14 cellular contexts compared by ENCODE assay signal in the genomic region with DNA sequence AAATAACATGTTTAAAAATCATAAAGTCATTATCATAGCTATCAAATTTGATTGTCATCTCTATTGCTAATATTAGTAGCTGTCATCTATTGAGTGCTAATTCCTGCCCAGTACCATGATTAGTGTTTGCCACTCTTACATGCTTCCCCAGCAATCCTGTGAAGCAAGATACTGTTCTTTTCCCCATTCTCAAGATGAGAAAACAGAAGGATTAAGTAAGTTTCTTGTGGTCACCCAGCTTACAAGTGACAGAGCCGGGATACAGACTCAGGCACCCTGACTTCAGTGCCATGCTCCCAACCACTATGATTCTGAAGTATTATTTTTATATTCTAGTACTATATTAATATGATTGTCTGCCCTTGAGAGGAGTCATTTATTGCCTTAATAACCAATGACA. TPM values are rescaled to one million over a fixed set of nuclear protein-coding genes. Genes with fewer than 3 reads are reported as not detected.
DNase-seq lines count a peak whose midpoint lies in the region; ATAC-seq lines count a peak whose summit lies in the region.
"Had no signal": no experiment of that assay in that cellular context is flagged by ENCODE, and none has a peak within 500 bp of the region (broad histone marks: within the 10 kb centered on the region; RNA-seq: fewer than 3 reads in every experiment).

No MANE protein-coding gene starts in this region.

- CTCF ChIA-PET in activated CD4-positive, alpha-beta T cell treated with anti-CD3 and anti-CD28 coated beads for 36 hours (lab: Charles Lee) = interaction anchor here (0.6 to 2.5 kb wide), 8 partner anchors 10 to 93 kb away, joined by 3 to 17 read pairs (median 4); no protein-coding TSS in a partner anchor
- CTCF ChIA-PET in activated CD4-positive, alpha-beta memory T cell treated with anti-CD3 and anti-CD28 coated beads, Interleukin-2, amount 10 ng/mL, durations not matched to agents 7 days and 5 days (lab: Charles Lee) = interaction anchor here (0.6 to 5.1 kb wide), 5 partner anchors 10 to 648 kb away, joined by 3 to 32 read pairs (median 4); no protein-coding TSS in a partner anchor

- intact Hi-C loops in activated CD4-positive, alpha-beta T cell treated with anti-CD3 and anti-CD28 coated beads for 36 hours (cut with DNase I, micrococcal nuclease) = no loop called here

- H3K36me3 Mint-ChIP-seq in activated CD4-positive, alpha-beta T cell treated with anti-CD3 and anti-CD28 coated beads for 36 hours (ENCODE audit: low read depth) = peaks cover 57% of the 10 kb centered on the region
- peaks cover 4% of the 10 kb centered on the region for H3K36me3 Mint-ChIP-seq in IgD-negative memory B cell
- H3K36me3 Mint-ChIP-seq in activated CD4-positive, alpha-beta memory T cell treated with anti-CD3 and anti-CD28 coated beads, Interleukin-2, amount 10 ng/mL, durations not matched to agents 7 days and 5 days (ENCODE audit: low read depth) = peaks cover 53% of the 10 kb centered on the region
- H3K36me3 Mint-ChIP-seq in natural killer cell treated with Interleukin-12 subunit alpha and Interleukin-12 subunit beta and Interleukin-15 and Interleukin-18, amount 100 ng/mL, for 72 hours = peaks cover 5% of the 10 kb centered on the region

- ATAC-seq in activated CD4-positive, alpha-beta T cell treated with anti-CD3 and anti-CD28 coated beads for 36 hours = no peak
- no peak for ATAC-seq in natural killer cell treated with Interleukin-12 subunit alpha and Interleukin-12 subunit beta and Interleukin-15 and Interleukin-18, amount 100 ng/mL, for 72 hours
- ATAC-seq in HG02981 (IDR thresholded peaks at IDR 0.05; ENCODE audit: unreplicated experiment) = no peak
- ATAC-seq: A549 had no signal

- H3K4me1 Mint-ChIP-seq in activated CD4-positive, alpha-beta T cell treated with anti-CD3 and anti-CD28 coated beads for 36 hours = peaks cover 93% of the 10 kb centered on the region
- H3K4me1 Mint-ChIP-seq in IgD-negative memory B cell = peaks cover 28 to 37% (median 30%) of the 10 kb centered on the region in 3 donors
- peaks cover 89% of the 10 kb centered on the region for H3K4me1 Mint-ChIP-seq in activated CD4-positive, alpha-beta memory T cell treated with anti-CD3 and anti-CD28 coated beads, Interleukin-2, amount 10 ng/mL, durations not matched to agents 7 days and 5 days
- H3K4me1 Mint-ChIP-seq in natural killer cell treated with Interleukin-12 subunit alpha and Interleukin-12 subunit beta and Interleukin-15 and Interleukin-18, amount 100 ng/mL, for 72 hours (ENCODE audit: low read depth in 2 of 2) = peaks cover 53 to 76% of the 10 kb centered on the region in 2 donors

- no peaks in the 10 kb centered on the region for H3K9me3 Mint-ChIP-seq in activated CD4-positive, alpha-beta T cell treated with anti-CD3 and anti-CD28 coated beads for 36 hours (ENCODE audit: low read depth)
- H3K9me3 Mint-ChIP-seq in IgD-negative memory B cell = no peaks in the 10 kb centered on the region
- H3K9me3 Mint-ChIP-seq in activated CD4-positive, alpha-beta memory T cell treated with anti-CD3 and anti-CD28 coated beads, Interleukin-2, amount 10 ng/mL, durations not matched to agents 7 days and 5 days = peaks cover 1% of the 10 kb centered on the region
- H3K9me3 Mint-ChIP-seq in natural killer cell treated with Interleukin-12 subunit alpha and Interleukin-12 subunit beta and Interleukin-15 and Interleukin-18, amount 100 ng/mL, for 72 hours = no peaks in the 10 kb centered on the region

- no peaks in the 10 kb centered on the region for H3K27me3 Mint-ChIP-seq in activated CD4-positive, alpha-beta T cell treated with anti-CD3 and anti-CD28 coated beads for 36 hours
- no peaks in the 10 kb centered on the region for H3K27me3 Mint-ChIP-seq in IgD-negative memory B cell
- H3K27me3 Mint-ChIP-seq in activated CD4-positive, alpha-beta memory T cell treated with anti-CD3 and anti-CD28 coated beads, Interleukin-2, amount 10 ng/mL, durations not matched to agents 7 days and 5 days = no peaks in the 10 kb centered on the region
- H3K27me3 Mint-ChIP-seq in natural killer cell treated with Interleukin-12 subunit alpha and Interleukin-12 subunit beta and Interleukin-15 and Interleukin-18, amount 100 ng/mL, for 72 hours = no peaks in the 10 kb centered on the region

- H3K4me3 Mint-ChIP-seq in activated CD4-positive, alpha-beta T cell treated with anti-CD3 and anti-CD28 coated beads for 36 hours = no peak overlapping the region
- peak overlapping the region in 1 of 4 donors; percentile 74 for H3K4me3 Mint-ChIP-seq in IgD-negative memory B cell
- no peak overlapping the region for H3K4me3 Mint-ChIP-seq in activated CD4-positive, alpha-beta memory T cell treated with anti-CD3 and anti-CD28 coated beads, Interleukin-2, amount 10 ng/mL, durations not matched to agents 7 days and 5 days
- peak overlapping the region; percentile 73 for H3K4me3 Mint-ChIP-seq in natural killer cell treated with Interleukin-12 subunit alpha and Interleukin-12 subunit beta and Interleukin-15 and Interleukin-18, amount 100 ng/mL, for 72 hours

- POLR2A ChIA-PET in activated CD4-positive, alpha-beta T cell treated with anti-CD3 and anti-CD28 coated beads for 36 hours (lab: Charles Lee) = interaction anchor here (0.6 kb wide), 1 partner anchor 111 kb away, joined by 7 read pairs; no protein-coding TSS in a partner anchor
- POLR2A ChIA-PET in activated CD4-positive, alpha-beta memory T cell treated with anti-CD3 and anti-CD28 coated beads, Interleukin-2, amount 10 ng/mL, durations not matched to agents 7 days and 5 days (lab: Charles Lee) = interaction anchor here (1.1 to 6.9 kb wide), 10 partner anchors 11 to 88 kb away, joined by 3 to 53 read pairs (median 6); a partner anchor contains a TSS

- H3K27ac Mint-ChIP-seq in activated CD4-positive, alpha-beta T cell treated with anti-CD3 and anti-CD28 coated beads for 36 hours = peak overlapping the region; percentile 38
- H3K27ac Mint-ChIP-seq in IgD-negative memory B cell = peak overlapping the region; percentile 27 to 94 (median 72)
- peak overlapping the region; percentile 34 for H3K27ac Mint-ChIP-seq in activated CD4-positive, alpha-beta memory T cell treated with anti-CD3 and anti-CD28 coated beads, Interleukin-2, amount 10 ng/mL, durations not matched to agents 7 days and 5 days
- peak overlapping the region; percentile 71 to 81 for H3K27ac Mint-ChIP-seq in natural killer cell treated with Interleukin-12 subunit alpha and Interleukin-12 subunit beta and Interleukin-15 and Interleukin-18, amount 100 ng/mL, for 72 hours

- no peak for DNase-seq in activated CD4-positive, alpha-beta T cell treated with anti-CD3 and anti-CD28 coated beads for 36 hours
- DNase-seq in activated CD4-positive, alpha-beta T cell treated with anti-CD3 and anti-CD28 coated beads for 1 hour = no peak
- no peak for DNase-seq in activated CD4-positive, alpha-beta memory T cell treated with anti-CD3 and anti-CD28 coated beads, Interleukin-2, amount 10 ng/mL, durations not matched to agents 7 days and 5 days
- DNase-seq in natural killer cell treated with Interleukin-12 subunit alpha and Interleukin-12 subunit beta and Interleukin-15 and Interleukin-18, amount 100 ng/mL, for 72 hours (ENCODE audit: low spot score) = no peak
- no peak for DNase-seq in DMS153 treated with DMSO at 0.1 percent for 48 hours (lab: John Stamatoyannopoulos, UW; ENCODE audit: unreplicated experiment)
- DNase-seq in retina = no peak
- DNase-seq: foreskin fibroblast, left ventricle myocardium superior, NCI-H2107, NCI-H774, substantia nigra had no signal

RNA-seq across cellular contexts. Expression of a gene that starts 36.5 kb away (rescaled TPM):
- 10 to 100 TPM; 31.5 to 37.1 TPM for total RNA-seq in activated CD4-positive, alpha-beta T cell treated with anti-CD3 and anti-CD28 coated beads for 36 hours
- polyA plus RNA-seq in IgD-negative memory B cell = 2.9 TPM
- total RNA-seq in activated CD4-positive, alpha-beta memory T cell treated with anti-CD3 and anti-CD28 coated beads, Interleukin-2, amount 10 ng/mL, durations not matched to agents 7 days and 5 days = 10 to 100 TPM; 52.5 to 55.6 TPM
- total RNA-seq in natural killer cell treated with Interleukin-12 subunit alpha and Interleukin-12 subunit beta and Interleukin-15 and Interleukin-18, amount 100 ng/mL, for 72 hours = 10 to 100 TPM; 15.8 to 25.4 TPM
